In genomic region chr9:77038281-77039036, GRCh38 we compare ENCODE assay signal across 23 cellular contexts. TPM values are rescaled to one million over a fixed set of nuclear protein-coding genes. Genes with fewer than 3 reads are reported as not detected.
"Had no signal": no experiment of that assay in that cellular context is flagged by ENCODE, and none has a peak within 500 bp of the region (broad histone marks: within the 10 kb centered on the region; RNA-seq: fewer than 3 reads in every experiment).

No MANE protein-coding gene starts in this region.

- H3K27ac ChIP-seq: epithelial cell of prostate, left ventricle myocardium inferior, prostate gland, skin epidermis, transverse colon had no signal

- DNase-seq: activated CD4-positive, alpha-beta T cell treated with anti-CD3 and anti-CD28 coated beads, Interleukin-2, amount 10 ng/mL, durations not matched to agents 7 days and 5 days; activated CD4-positive, CD25-positive, alpha-beta regulatory T cell; activated CD8-positive, alpha-beta memory T cell treated with anti-CD3 and anti-CD28 coated beads, Interleukin-2, amount 50 U/mL, for 48 hours; activated gamma-delta T cell; activated T-cell treated with anti-CD3 and anti-CD28 coated beads, Interleukin-2, amount 50 U/mL, for 72 hours; amygdala; cortex of kidney; effector CD4-positive, alpha-beta T cell; foreskin melanocyte; left ventricle myocardium inferior; nephron progenitor cell; right cardiac atrium; stimulated activated CD4-positive, alpha-beta T cell treated with anti-CD3 and anti-CD28 coated beads, Interleukin-15, amount 100 ng/mL, for 24 hours; stimulated activated CD4-positive, alpha-beta T cell treated with anti-CD3 and anti-CD28 coated beads, Interleukin-4, amount 100 ng/mL, for 1 hour; stimulated activated naive B cell treated with anti-CD40 and anti-IgM and Interleukin-4, amounts not matched to agents 10 μg/mL and 1 μg/mL and 100 μg/mL, for 72 hours; substantia nigra; transverse colon had no signal

- H3K36me3 ChIP-seq: left ventricle myocardium inferior, prostate gland, transverse colon had no signal

- H3K4me1 ChIP-seq: left ventricle myocardium inferior, prostate gland, transverse colon had no signal

- H3K4me3 ChIP-seq: left ventricle myocardium inferior, prostate gland, skin epidermis, transverse colon had no signal

- H3K9me3 ChIP-seq: left ventricle myocardium inferior, prostate gland, transverse colon had no signal

- ATAC-seq: activated T-cell treated with anti-CD3 and anti-CD28 coated beads, Interleukin-2, amount 50 U/mL, for 72 hours; right cardiac atrium; stimulated activated naive B cell treated with anti-CD40 and anti-IgM and Interleukin-4, amounts not matched to agents 10 μg/mL and 1 μg/mL and 100 μg/mL, for 72 hours had no signal

RNA-seq across cellular contexts. Expression of gene FOXB2, which starts 19.0 kb away (rescaled TPM):
- total RNA-seq: activated CD4-positive, alpha-beta T cell treated with anti-CD3 and anti-CD28 coated beads, Interleukin-2, amount 10 ng/mL, durations not matched to agents 7 days and 5 days; activated T-cell treated with anti-CD3 and anti-CD28 coated beads, Interleukin-2, amount 50 U/mL, for 72 hours; fibroblast of lung; kidney epithelial cell; left ventricle myocardium inferior; omental fat pad; prostate gland; right cardiac atrium; transverse colon had no signal
- polyA plus RNA-seq: fibroblast of lung, right cardiac atrium had no signal
